In genomic region chr12:28941248-28941647, GRCh38 we compare ENCODE assay signal across 17 cellular contexts.
"Had no signal": no experiment of that assay in that cellular context is flagged by ENCODE, and none has a peak within 500 bp of the region (broad histone marks: within the 10 kb centered on the region; RNA-seq: fewer than 3 reads in every experiment).

No MANE protein-coding gene starts in this region.

- H3K4me3 ChIP-seq: cardiac muscle cell, prostate gland, SK-N-MC, suprapubic skin, upper lobe of right lung had no signal

- FAIRE-seq: TTC549 had no signal

- DNase-seq: activated CD4-positive, alpha-beta T cell treated with anti-CD3 and anti-CD28 coated beads for 1 hour; activated CD8-positive, alpha-beta memory T cell treated with anti-CD3 and anti-CD28 coated beads, Interleukin-2, amount 50 U/mL, for 48 hours; activated CD8-positive, alpha-beta T cell treated with anti-CD3 and anti-CD28 coated beads for 36 hours; activated naive CD8-positive, alpha-beta T cell treated with anti-CD3 and anti-CD28 coated beads, Interleukin-2, amount 10 ng/mL, durations not matched to agents 7 days and 5 days; anterior cingulate cortex; left colon; natural killer cell; stimulated activated CD4-positive, alpha-beta T cell treated with anti-CD3 and anti-CD28 coated beads, Interleukin-12 subunit alpha, Interleukin-12 subunit beta, amount 100 ng/mL, for 4 hours; stimulated activated naive CD4-positive, alpha-beta T cell treated with Interleukin-2 at 50 U/mL for 16 hours; T-helper 2 cell; upper lobe of right lung had no signal

- H3K9me3 ChIP-seq: prostate gland, suprapubic skin, upper lobe of right lung had no signal

- H3K36me3 ChIP-seq: cardiac muscle cell, prostate gland, suprapubic skin, upper lobe of right lung had no signal

- ATAC-seq: activated CD8-positive, alpha-beta T cell treated with anti-CD3 and anti-CD28 coated beads for 36 hours; left colon; natural killer cell; sciatic nerve; upper lobe of right lung had no signal

- H3K27ac ChIP-seq: cardiac muscle cell, prostate gland, SK-N-MC, suprapubic skin, upper lobe of right lung had no signal

- H3K4me1 ChIP-seq: prostate gland, upper lobe of right lung had no signal

- H3K27me3 ChIP-seq: cardiac muscle cell, suprapubic skin, upper lobe of right lung had no signal
